In the genomic region with DNA sequence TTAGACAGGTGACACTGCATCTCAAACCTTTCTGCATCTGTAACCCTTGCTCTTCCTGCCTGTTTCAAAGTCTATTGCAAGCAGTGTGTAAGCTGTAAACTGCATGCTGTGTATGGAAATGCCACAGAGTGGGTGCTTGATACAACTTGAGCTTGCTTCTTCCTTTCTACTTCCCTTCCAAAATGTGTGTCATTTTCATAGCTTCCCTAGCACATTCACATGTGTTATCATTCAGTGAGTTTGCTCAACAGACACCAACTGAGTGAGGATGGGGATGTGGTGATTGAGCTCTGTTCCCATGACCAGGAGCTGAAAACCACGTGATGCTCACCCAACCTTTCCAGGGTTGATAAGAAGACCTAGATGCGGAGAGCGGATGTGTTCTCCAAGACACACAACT, we compare ENCODE assay signal across 23 cellular contexts.
"Had no signal": no experiment of that assay in that cellular context is flagged by ENCODE, and none has a peak within 500 bp of the region (broad histone marks: within the 10 kb centered on the region; RNA-seq: fewer than 3 reads in every experiment).

No MANE protein-coding gene starts in this region.

- H3K27ac ChIP-seq: body of pancreas, dorsolateral prefrontal cortex, epithelial cell of prostate, neural progenitor cell, prostate gland, right atrium auricular region, tibial nerve had no signal

- H3K4me3 ChIP-seq: body of pancreas, dorsolateral prefrontal cortex, neural progenitor cell, prostate gland, right atrium auricular region, tibial nerve had no signal

- H2AFZ ChIP-seq: neural progenitor cell had no signal

- H3K9ac ChIP-seq: neural progenitor cell had no signal

- H3K9me3 ChIP-seq: body of pancreas, prostate gland, right atrium auricular region, tibial nerve had no signal

- DNase-seq: activated B cell treated with CpG ODN at 0.5 μM for 24 hours; activated CD4-positive, alpha-beta T cell treated with anti-CD3 and anti-CD28 coated beads for 4 hours; activated CD8-positive, alpha-beta T cell treated with anti-CD3 and anti-CD28 coated beads for 36 hours; activated naive CD4-positive, alpha-beta T cell treated with Interleukin-2 at 50 U/mL for 16 hours; activated naive CD8-positive, alpha-beta T cell treated with anti-CD3 and anti-CD28 coated beads, Interleukin-2, amount 10 ng/mL, durations not matched to agents 7 days and 5 days; activated T-cell treated with anti-CD3 and anti-CD28 coated beads, Interleukin-2, amount 50 U/mL, for 24 hours; central memory CD4-positive, alpha-beta T cell; dorsolateral prefrontal cortex; endodermal cell; left ventricle myocardium superior; naive thymus-derived CD4-positive, alpha-beta T cell; stimulated activated CD4-positive, alpha-beta T cell treated with anti-CD3 and anti-CD28 coated beads, Interleukin-12 subunit alpha, Interleukin-12 subunit beta, amount 100 ng/mL, for 4 hours; stimulated activated CD4-positive, alpha-beta T cell treated with anti-CD3 and anti-CD28 coated beads, Interleukin-1b, Interleukin-23, amount 100 ng/mL, for 48 hours; stimulated activated naive CD4-positive, alpha-beta T cell treated with Interleukin-2 at 50 U/mL for 16 hours; T-helper 2 cell had no signal

- H3K36me3 ChIP-seq: neural progenitor cell, prostate gland, right atrium auricular region, tibial nerve had no signal

- FAIRE-seq: colon, urothelium cell line had no signal

- H3K4me1 ChIP-seq: body of pancreas, prostate gland had no signal

- H3K4me2 ChIP-seq: neural progenitor cell had no signal

- H3K27me3 ChIP-seq: body of pancreas, neural progenitor cell, right atrium auricular region, tibial nerve had no signal
